8 cellular contexts compared by ENCODE assay signal in genomic region chr2:230441188-230441897, GRCh38.
A peak's percentile ranks its signal among the peaks of the same experiment; 100 is the strongest.
DNase-seq lines count a peak whose midpoint lies in the region; ATAC-seq and FAIRE-seq lines count a peak whose summit lies in the region.

No MANE protein-coding gene starts in this region.

- peaks cover 48% of the 10 kb centered on the region for H3K36me3 ChIP-seq in BLaER1

- ATAC-seq in GM21447 (IDR thresholded peaks at IDR 0.05; ENCODE audit: unreplicated experiment) (peak; percentile 74), HG02938 (IDR thresholded peaks at IDR 0.05; ENCODE audit: unreplicated experiment) (no peak), GM19328 (IDR thresholded peaks at IDR 0.05; ENCODE audit: unreplicated experiment) (no peak)
- peak; percentile 97 for ATAC-seq in stimulated activated effector memory CD8-positive, alpha-beta T cell treated with anti-CD3 and anti-CD28 coated beads, Interleukin-12 subunit alpha, Interleukin-12 subunit beta, amount 100 ng/mL, for 72 hours

- H4K20me1 ChIP-seq in BLaER1: no peaks in the 10 kb centered on the region

- peaks cover 88% of the 10 kb centered on the region for H3K36me3 Mint-ChIP-seq in stimulated activated effector memory CD8-positive, alpha-beta T cell treated with anti-CD3 and anti-CD28 coated beads, Interleukin-12 subunit alpha, Interleukin-12 subunit beta, amount 100 ng/mL, for 72 hours

- peaks cover 2% of the 10 kb centered on the region for H3K9me3 ChIP-seq in BLaER1

- peaks cover 37% of the 10 kb centered on the region for H3K4me1 Mint-ChIP-seq in stimulated activated effector memory CD8-positive, alpha-beta T cell treated with anti-CD3 and anti-CD28 coated beads, Interleukin-12 subunit alpha, Interleukin-12 subunit beta, amount 100 ng/mL, for 72 hours

- H3K4me1 ChIP-seq in BLaER1: peaks cover 20% of the 10 kb centered on the region

- H3K4me3 Mint-ChIP-seq in stimulated activated effector memory CD8-positive, alpha-beta T cell treated with anti-CD3 and anti-CD28 coated beads, Interleukin-12 subunit alpha, Interleukin-12 subunit beta, amount 100 ng/mL, for 72 hours: peak overlapping the region; percentile 22

- peak overlapping the region; percentile 46 for H3K4me2 ChIP-seq in BLaER1

- no peak overlapping the region for H3K27ac ChIP-seq in BLaER1

- peak; percentile 41 for FAIRE-seq in endometrium (lab: Jason Lieb, UNC)

- H3K27ac Mint-ChIP-seq in stimulated activated effector memory CD8-positive, alpha-beta T cell treated with anti-CD3 and anti-CD28 coated beads, Interleukin-12 subunit alpha, Interleukin-12 subunit beta, amount 100 ng/mL, for 72 hours: peak overlapping the region; percentile 64

- H3K9ac ChIP-seq in BLaER1: no peak overlapping the region

- peak; percentile 27 for DNase-seq in T-helper 22 cell (ENCODE audit: low read depth)
- peak in 1 of 2 donors; percentile 70 for DNase-seq in stimulated activated effector memory CD8-positive, alpha-beta T cell treated with anti-CD3 and anti-CD28 coated beads, Interleukin-12 subunit alpha, Interleukin-12 subunit beta, amount 100 ng/mL, for 72 hours (ENCODE audit: low spot score in 2 of 2)
- DNase-seq in NCI-H1417 (lab: John Stamatoyannopoulos, UW): no peak

- H3K9me3 Mint-ChIP-seq in stimulated activated effector memory CD8-positive, alpha-beta T cell treated with anti-CD3 and anti-CD28 coated beads, Interleukin-12 subunit alpha, Interleukin-12 subunit beta, amount 100 ng/mL, for 72 hours: peaks cover 2% of the 10 kb centered on the region

- no peaks in the 10 kb centered on the region for H3K27me3 ChIP-seq in BLaER1

- no peak overlapping the region for H3K4me3 ChIP-seq in BLaER1

Comparison
In these comparisons a context has a peak if more than half of its experiments do, and no peak if none do; other contexts are left out.
1. ATAC-seq: peak in GM21447 (single experiment) and stimulated activated effector memory CD8-positive, alpha-beta T cell treated with anti-CD3 and anti-CD28 coated beads, Interleukin-12 subunit alpha, Interleukin-12 subunit beta, amount 100 ng/mL, for 72 hours (single experiment); none in HG02938 (single experiment) and GM19328 (single experiment).